8 cellular contexts compared by ENCODE assay signal in the genomic region with DNA sequence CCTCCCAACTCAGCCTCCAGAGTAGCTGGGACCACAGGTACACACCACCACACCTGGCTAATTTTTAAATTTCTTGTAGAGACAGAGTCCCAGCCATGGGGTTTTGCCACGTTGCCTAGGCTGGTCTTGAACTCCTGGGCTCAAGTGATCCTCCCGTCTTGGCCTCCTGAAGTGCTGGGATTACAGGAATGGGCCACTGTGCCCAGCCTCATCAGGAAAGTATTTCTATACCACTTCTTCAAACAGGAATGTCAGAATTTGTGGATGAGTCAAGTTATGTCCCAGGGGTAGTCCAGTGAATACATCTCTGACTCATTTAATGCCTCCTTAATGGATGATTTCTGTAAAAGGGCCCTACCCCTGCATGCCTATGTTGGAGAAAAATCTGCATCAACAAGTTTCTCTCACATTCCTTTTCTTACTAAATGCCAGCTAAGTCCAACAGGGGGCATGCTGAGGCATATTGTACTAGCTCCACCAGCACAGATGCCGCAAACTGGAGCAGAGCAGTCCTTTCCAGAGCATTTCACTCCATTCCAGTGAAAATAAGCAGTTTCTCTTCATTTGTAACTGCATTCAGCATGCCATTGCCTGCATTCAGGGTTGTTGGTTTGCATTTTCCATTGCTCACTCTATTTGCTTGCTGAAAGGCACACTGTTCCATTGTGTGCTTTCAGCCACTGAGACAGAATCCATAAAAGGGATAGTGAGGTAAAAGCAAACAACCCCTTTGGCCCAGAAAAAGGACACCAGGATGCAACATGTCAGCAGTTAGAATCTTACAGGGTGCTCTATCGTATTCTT. TPM values are rescaled to one million over a fixed set of nuclear protein-coding genes. Genes with fewer than 3 reads are reported as not detected.
DNase-seq lines count a peak whose midpoint lies in the region; ATAC-seq and TF ChIP-seq lines count a peak whose summit lies in the region.

No MANE protein-coding gene starts in this region.

- H3K36me3 ChIP-seq in H7 (replicated peaks; ENCODE audit: control insufficient read depth, insufficient read depth, low read length) = no peaks in the 10 kb centered on the region
- no peaks in the 10 kb centered on the region for H3K36me3 ChIP-seq in Peyer's patch
- H3K36me3 ChIP-seq in brain microvascular endothelial cell (replicated peaks) = no peaks in the 10 kb centered on the region
- H3K36me3 ChIP-seq in skeletal muscle satellite cell (ENCODE audit: insufficient read depth, low read length) = no peaks in the 10 kb centered on the region

- H3K4me1 ChIP-seq in Peyer's patch (peaks cover 0 to 5% (median 0%) of the 10 kb centered on the region in 4 donors), skeletal muscle satellite cell (ENCODE audit: control insufficient read depth, insufficient read depth, low read length) (peaks cover 18% of the 10 kb centered on the region)

- H3K27ac ChIP-seq in Peyer's patch = no peak overlapping the region
- H3K27ac ChIP-seq in brain microvascular endothelial cell = no peak overlapping the region

- in situ Hi-C loops in Caki2 (cut with HindIII; ENCODE audit: low pct_unique_long_range_greater_than_20kb, low sequenced_read_pairs) = no loop called here
- in situ Hi-C loops in brain microvascular endothelial cell (cut with HindIII; ENCODE audit: low pct_ligation_motif_present, low sequenced_read_pairs) = no loop called here

- TF ChIP-seq CTCF in Peyer's patch (IDR thresholded peaks at IDR 0.05) (peak; percentile 32 to 85 (median 76)), brain microvascular endothelial cell (IDR thresholded peaks at IDR 0.05; ENCODE audit: low read depth, low read length, missing control alignments) (peak; percentile 85)

- ATAC-seq in GM21515 (IDR thresholded peaks at IDR 0.05; ENCODE audit: unreplicated experiment) = no peak
- no peak for ATAC-seq in GM18909 (IDR thresholded peaks at IDR 0.05; ENCODE audit: poor library complexity, unreplicated experiment)

- peak; percentile 95 for DNase-seq in Caki2 (ENCODE audit: low read depth)
- peak; percentile 63 for DNase-seq in H7
- DNase-seq in Peyer's patch = peak in 2 of 3 donors; percentile 66 to 77
- DNase-seq in brain microvascular endothelial cell = peak; percentile 95
- DNase-seq in inferior parietal cortex (ENCODE audit: extremely low spot score) = peak; percentile 83

- H3K9me3 ChIP-seq in Peyer's patch (no peaks in the 10 kb centered on the region), skeletal muscle satellite cell (replicated peaks; ENCODE audit: low read length) (no peaks in the 10 kb centered on the region)

- H3K4me3 ChIP-seq in H7 (ENCODE audit: insufficient read depth, low read depth, low read length) (no peak overlapping the region), Peyer's patch (no peak overlapping the region), brain microvascular endothelial cell (ENCODE audit: low read depth, low read length) (no peak overlapping the region), skeletal muscle satellite cell (ENCODE audit: low read length) (no peak overlapping the region)

- TF ChIP-seq POLR2A in Peyer's patch (IDR thresholded peaks at IDR 0.05) = no peak

- H3K27me3 ChIP-seq in H7 (ENCODE audit: control insufficient read depth, insufficient read depth, low read length) = no peaks in the 10 kb centered on the region; the same call in 1 of the 2 replicates
- no peaks in the 10 kb centered on the region for H3K27me3 ChIP-seq in Peyer's patch
- H3K27me3 ChIP-seq in brain microvascular endothelial cell (replicated peaks) = no peaks in the 10 kb centered on the region
- no peaks in the 10 kb centered on the region for H3K27me3 ChIP-seq in skeletal muscle satellite cell (ENCODE audit: control insufficient read depth, insufficient read depth, low read length)

- H3K9ac ChIP-seq in skeletal muscle satellite cell (ENCODE audit: low read depth, low read length) = peak overlapping the region; percentile 35

- H3K4me2 ChIP-seq in skeletal muscle satellite cell (ENCODE audit: low read length) = peak overlapping the region; percentile 29

RNA-seq across cellular contexts. Expression of a gene that starts 5.3 kb away (rescaled TPM):
- 287 and 330 TPM in 2 replicates for total RNA-seq in Caki2 (2014; rRNA removed; shearing (Covaris generic); ENCODE audit: low replicate concordance)
- 18.6 and 26.9 TPM in 2 replicates for total RNA-seq in H7 (2014; rRNA removed; shearing (Covaris generic))
- 10 to 100 TPM; 16.3 to 94.9 (median 35.9) TPM for total RNA-seq in Peyer's patch
- total RNA-seq in skeletal muscle satellite cell (2012; rRNA removed) = 663 and 678 TPM in 2 replicates

RNA-seq across cellular contexts. Expression of a gene that starts 30.3 kb away (rescaled TPM):
- 42.0 and 49.6 TPM in 2 replicates for total RNA-seq in Caki2 (2014; rRNA removed; shearing (Covaris generic); ENCODE audit: low replicate concordance)
- total RNA-seq in H7 (2014; rRNA removed; shearing (Covaris generic)) = 21.0 and 21.7 TPM in 2 replicates
- 100 to 1,000 TPM; 121 to 251 (median 204) TPM for total RNA-seq in Peyer's patch
- total RNA-seq in skeletal muscle satellite cell (2012; rRNA removed) = 31.2 and 43.6 TPM in 2 replicates

RNA-seq across cellular contexts. Expression of a gene that starts 40.1 kb away (rescaled TPM):
- 21.0 and 29.7 TPM in 2 replicates for total RNA-seq in Caki2 (2014; rRNA removed; shearing (Covaris generic); ENCODE audit: low replicate concordance)
- total RNA-seq in H7 (2014; rRNA removed; shearing (Covaris generic)) = 54.6 and 101 TPM in 2 replicates
- total RNA-seq in Peyer's patch = 100 to 1,000 TPM; 178 to 219 (median 191) TPM
- 67.7 and 76.2 TPM in 2 replicates for total RNA-seq in skeletal muscle satellite cell (2012; rRNA removed)
